Comparison of ENCODE assay signal across 14 cellular contexts in the genomic region with DNA sequence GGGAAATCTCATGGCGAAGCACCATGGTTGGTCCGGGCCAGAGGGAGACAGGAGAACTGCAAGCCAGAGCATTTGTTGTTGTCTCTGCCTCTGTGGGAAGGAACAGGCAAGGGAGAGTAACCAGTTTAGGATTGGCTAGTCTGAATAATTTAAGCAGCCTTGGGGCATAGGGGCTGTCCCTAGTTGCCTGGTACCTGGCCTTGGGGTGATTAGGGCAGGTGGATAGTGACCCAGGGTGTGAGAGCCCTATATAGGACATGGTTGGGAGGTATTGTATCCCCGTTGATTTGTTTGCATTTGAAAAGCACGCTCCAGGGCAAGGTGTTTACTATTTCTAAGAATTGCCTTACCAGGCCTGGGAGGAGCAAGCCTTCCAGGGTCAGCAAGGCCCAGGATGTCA. TPM values are rescaled to one million over a fixed set of nuclear protein-coding genes. Genes with fewer than 3 reads are reported as not detected.
"Had no signal": no experiment of that assay in that cellular context is flagged by ENCODE, and none has a peak within 500 bp of the region (broad histone marks: within the 10 kb centered on the region; RNA-seq: fewer than 3 reads in every experiment).

No MANE protein-coding gene starts in this region.

RNA-seq across cellular contexts. Expression of a gene that starts 25.3 kb away (rescaled TPM):
- total RNA-seq: activated B cell treated with CpG ODN at 0.5 μM for 24 hours; activated CD4-positive, alpha-beta memory T cell treated with anti-CD3 and anti-CD28 coated beads for 36 hours; activated CD4-positive, alpha-beta memory T cell treated with anti-CD3 and anti-CD28 coated beads, Interleukin-2, amount 10 ng/mL, durations not matched to agents 7 days and 5 days; activated CD4-positive, alpha-beta T cell treated with anti-CD3 and anti-CD28 coated beads for 36 hours; activated CD4-positive, alpha-beta T cell treated with anti-CD3 and anti-CD28 coated beads, Interleukin-2, amount 10 ng/mL, durations not matched to agents 24 days and 14 days; activated CD4-positive, alpha-beta T cell treated with anti-CD3 and anti-CD28 coated beads, Interleukin-2, amount 10 ng/mL, durations not matched to agents 7 days and 5 days; activated CD8-positive, alpha-beta memory T cell treated with anti-CD3 and anti-CD28 coated beads for 36 hours; activated CD8-positive, alpha-beta memory T cell treated with anti-CD3 and anti-CD28 coated beads, Interleukin-2, amount 10 ng/mL, durations not matched to agents 7 days and 5 days; activated CD8-positive, alpha-beta T cell treated with anti-CD3 and anti-CD28 coated beads for 36 hours; activated CD8-positive, alpha-beta T cell treated with anti-CD3 and anti-CD28 coated beads, Interleukin-2, amount 10 ng/mL, durations not matched to agents 7 days and 5 days; T-helper 1 cell treated with Interleukin-12 subunit alpha and Interleukin-12 subunit beta and Interleukin-4 antibody, amounts not matched to agents 30 ng/mL and 1 ng/mL, for 36 hours; T-helper 17 cell; T-helper 2 cell treated with Interferon-gamma antibody and Interleukin-4, amounts not matched to agents 100 ng/mL and 5 ng/mL, for 36 hours had no signal

RNA-seq across cellular contexts. Expression of a gene that starts 57.1 kb away (rescaled TPM):
- total RNA-seq: activated B cell treated with CpG ODN at 0.5 μM for 24 hours; activated CD4-positive, alpha-beta memory T cell treated with anti-CD3 and anti-CD28 coated beads for 36 hours; activated CD4-positive, alpha-beta memory T cell treated with anti-CD3 and anti-CD28 coated beads, Interleukin-2, amount 10 ng/mL, durations not matched to agents 7 days and 5 days; activated CD4-positive, alpha-beta T cell treated with anti-CD3 and anti-CD28 coated beads for 36 hours; activated CD4-positive, alpha-beta T cell treated with anti-CD3 and anti-CD28 coated beads, Interleukin-2, amount 10 ng/mL, durations not matched to agents 24 days and 14 days; activated CD4-positive, alpha-beta T cell treated with anti-CD3 and anti-CD28 coated beads, Interleukin-2, amount 10 ng/mL, durations not matched to agents 7 days and 5 days; activated CD8-positive, alpha-beta memory T cell treated with anti-CD3 and anti-CD28 coated beads for 36 hours; activated CD8-positive, alpha-beta memory T cell treated with anti-CD3 and anti-CD28 coated beads, Interleukin-2, amount 10 ng/mL, durations not matched to agents 7 days and 5 days; activated CD8-positive, alpha-beta T cell treated with anti-CD3 and anti-CD28 coated beads for 36 hours; activated CD8-positive, alpha-beta T cell treated with anti-CD3 and anti-CD28 coated beads, Interleukin-2, amount 10 ng/mL, durations not matched to agents 7 days and 5 days; T-helper 1 cell treated with Interleukin-12 subunit alpha and Interleukin-12 subunit beta and Interleukin-4 antibody, amounts not matched to agents 30 ng/mL and 1 ng/mL, for 36 hours; T-helper 2 cell treated with Interferon-gamma antibody and Interleukin-4, amounts not matched to agents 100 ng/mL and 5 ng/mL, for 36 hours; WTC11 had no signal
